ENCODE assay signal across 29 cellular contexts in genomic region chr1:154391086-154391770, GRCh38. TPM values are rescaled to one million over a fixed set of nuclear protein-coding genes. Genes with fewer than 3 reads are reported as not detected.
DNase-seq lines count a peak whose midpoint lies in the region; ATAC-seq and TF ChIP-seq lines count a peak whose summit lies in the region.
"Had no signal": no experiment of that assay in that cellular context is flagged by ENCODE, and none has a peak within 500 bp of the region (broad histone marks: within the 10 kb centered on the region; RNA-seq: fewer than 3 reads in every experiment).

No MANE protein-coding gene starts in this region.

- H3K4me3 ChIP-seq in GM23248: no peak overlapping the region
- H3K4me3 ChIP-seq: A549, hepatocyte, pancreas, vagina had no signal

- 78 to 83% methylated on average over 9 of the region's 9 CpGs for WGBS in GM23248 (ENCODE audit: low coverage in 1 of 2, low lambda C conversion rate in 2 of 2, missing lambda C conversion rate in 2 of 2), 2 experiments

- H3K9me3 ChIP-seq in GM23248 (ENCODE audit: low read depth): no peaks in the 10 kb centered on the region
- H3K9me3 ChIP-seq: pancreas, vagina had no signal

- H3K4me1 ChIP-seq in GM23248 (ENCODE audit: insufficient read depth): no peaks in the 10 kb centered on the region
- H3K4me1 ChIP-seq: pancreas, vagina had no signal

- peak overlapping the region; percentile 81 for H3K27ac ChIP-seq in RWPE1
- H3K27ac ChIP-seq in GM23248: no peak overlapping the region
- H3K27ac ChIP-seq: A549, hepatocyte, pancreas, vagina, WERI-Rb-1 had no signal

- H3K4me1 Mint-ChIP-seq in progenitor cell of endocrine pancreas (ENCODE audit: low read depth): peaks cover 8% of the 10 kb centered on the region

- DNase-seq in SIG-M5 treated with dmso at 0.1 percent for 504 hours (lab: John Stamatoyannopoulos, UW; ENCODE audit: unreplicated experiment) (peak; percentile 30), SIG-M5 (lab: John Stamatoyannopoulos, UW) (no peak), RWPE1 (ENCODE audit: low spot score) (no peak), progenitor cell of endocrine pancreas (ENCODE audit: low spot score, unreplicated experiment) (no peak), GM23248 (no peak)
- DNase-seq: activated CD4-positive, alpha-beta T cell treated with anti-CD3 and anti-CD28 coated beads for 4 hours; activated T-cell treated with anti-CD3 and anti-CD28 coated beads for 4 hours; CD4-positive, alpha-beta T cell; dermis blood vessel endothelial cell; DND-41; GF-D8; KBM-7; left colon; NCI-H1417; NCI-H2081; NCI-H748 treated with DMSO at 0.1 percent for 48 hours; retina; stimulated activated CD4-positive, alpha-beta T cell treated with anti-CD3 and anti-CD28 coated beads, Interleukin-2, amount 100 ng/mL, for 24 hours; T1000; WERI-Rb-1 had no signal

- no peak overlapping the region for H3K4me3 Mint-ChIP-seq in progenitor cell of endocrine pancreas (ENCODE audit: low read depth)
- H3K4me3 Mint-ChIP-seq: CD4-positive, alpha-beta T cell; stimulated activated naive CD8-positive, alpha-beta T cell treated with anti-CD3 and anti-CD28 coated beads, Interleukin-15, Interleukin-2, amounts not matched to agents 100 ng/mL and 50 ng/mL, for 24 hours had no signal

- H3K79me2 ChIP-seq in GM23248 (ENCODE audit: insufficient read depth): no peaks in the 10 kb centered on the region
- H3K79me2 ChIP-seq: hepatocyte had no signal

- no peak overlapping the region for H2AFZ ChIP-seq in GM23248
- H2AFZ ChIP-seq: hepatocyte had no signal

- H3K9me2 ChIP-seq in GM23248 (ENCODE audit: insufficient read depth): no peaks in the 10 kb centered on the region

- no peaks in the 10 kb centered on the region for H3K27me3 Mint-ChIP-seq in progenitor cell of endocrine pancreas
- H3K27me3 Mint-ChIP-seq: CD4-positive, alpha-beta T cell; stimulated activated naive CD8-positive, alpha-beta T cell treated with anti-CD3 and anti-CD28 coated beads, Interleukin-15, Interleukin-2, amounts not matched to agents 100 ng/mL and 50 ng/mL, for 24 hours had no signal

- H3F3A ChIP-seq in GM23248 (ENCODE audit: insufficient read depth): no peaks in the 10 kb centered on the region

- H3K4me2 ChIP-seq in GM23248 (ENCODE audit: unreplicated experiment): no peak overlapping the region
- H3K4me2 ChIP-seq: A549, hepatocyte had no signal

- no peaks in the 10 kb centered on the region for H3K36me3 ChIP-seq in GM23248 (ENCODE audit: low read depth)
- H3K36me3 ChIP-seq: pancreas, vagina, WERI-Rb-1 had no signal

- in situ Hi-C loops in GM23248 (cut with MboI): no loop called here

- TF ChIP-seq CTCF in RWPE1 (conservative IDR thresholded peaks at IDR 0.05; ENCODE audit: low read depth): no peak
- no peak for TF ChIP-seq CTCF in progenitor cell of endocrine pancreas (IDR thresholded peaks at IDR 0.05; ENCODE audit: unreplicated experiment)

- peak overlapping the region; percentile 29 for H3K27ac Mint-ChIP-seq in progenitor cell of endocrine pancreas
- H3K27ac Mint-ChIP-seq: CD4-positive, alpha-beta T cell; stimulated activated naive CD8-positive, alpha-beta T cell treated with anti-CD3 and anti-CD28 coated beads, Interleukin-15, Interleukin-2, amounts not matched to agents 100 ng/mL and 50 ng/mL, for 24 hours had no signal

- H3K27me3 ChIP-seq in GM23248 (replicated peaks; ENCODE audit: insufficient read depth): no peaks in the 10 kb centered on the region
- H3K27me3 ChIP-seq: hepatocyte, pancreas, vagina had no signal

- peak; percentile 82 for ATAC-seq in esophagus mucosa
- no peak for ATAC-seq in GM21515 (IDR thresholded peaks at IDR 0.05; ENCODE audit: unreplicated experiment)
- no peak for ATAC-seq in HG03159 (IDR thresholded peaks at IDR 0.05; ENCODE audit: unreplicated experiment)
- ATAC-seq: A549, left colon, pancreas had no signal

- peaks cover 8% of the 10 kb centered on the region for H3K9me3 Mint-ChIP-seq in progenitor cell of endocrine pancreas (ENCODE audit: low read depth)
- H3K9me3 Mint-ChIP-seq: CD4-positive, alpha-beta T cell; stimulated activated naive CD8-positive, alpha-beta T cell treated with anti-CD3 and anti-CD28 coated beads, Interleukin-15, Interleukin-2, amounts not matched to agents 100 ng/mL and 50 ng/mL, for 24 hours had no signal

- POLR2A ChIA-PET in RWPE1 (lab: Yijun Ruan, JAX; ENCODE audit: low non-redundant PET): no interaction called here

- peaks cover 4% of the 10 kb centered on the region for H3K36me3 Mint-ChIP-seq in progenitor cell of endocrine pancreas (ENCODE audit: insufficient read depth)

- no peak overlapping the region for H3K9ac ChIP-seq in GM23248

- CTCF ChIA-PET in RWPE1 (lab: Yijun Ruan, JAX): interaction anchor here (0.8 kb wide), 1 partner anchor 9 kb away, joined by 6 read pairs; no protein-coding TSS in a partner anchor

- H4K20me1 ChIP-seq in GM23248 (ENCODE audit: insufficient read depth): no peaks in the 10 kb centered on the region

RNA-seq across cellular contexts. Expression of gene IL6R, which starts 13.9 kb away (rescaled TPM):
- total RNA-seq in esophagus mucosa (6.1 TPM), progenitor cell of endocrine pancreas (2.0 and 3.1 TPM in 2 replicates)
- 3.9 and 8.8 TPM in 2 replicates for total RNA-seq in GM23248 (2014; rRNA removed; shearing (Covaris generic))
- polyA plus RNA-seq in GM23248 (2016; fragmentation: Nextera tagmentation; extraction: Ambion mirVana): 1.3 and 2.1 TPM in 2 replicates
- polyA plus RNA-seq: neural cell had no signal
